In genomic region chr1:51570063-51570720, GRCh38 we compare ENCODE assay signal across 8 cellular contexts. TPM values are rescaled to one million over a fixed set of nuclear protein-coding genes. Genes with fewer than 3 reads are reported as not detected.
DNase-seq lines count a peak whose midpoint lies in the region; ATAC-seq and TF ChIP-seq lines count a peak whose summit lies in the region.

No MANE protein-coding gene starts in this region.

- WGBS in mesenchymal stem cell: 69% methylated on average over 4 of the region's 4 CpGs

- H2BK15ac ChIP-seq in mesenchymal stem cell (ENCODE audit: low read depth, poor library complexity, severe bottlenecking): no peak overlapping the region

- no peaks in the 10 kb centered on the region for H3K36me3 ChIP-seq in OCI-LY3 (replicated peaks; ENCODE audit: low read depth, low read length)
- no peaks in the 10 kb centered on the region for H3K36me3 ChIP-seq in mesenchymal stem cell (ENCODE audit: control insufficient read depth in 1 of 2, insufficient read depth in 2 of 2, low read depth in 1 of 2, low read length in 2 of 2)

- H3K9ac ChIP-seq in OCI-LY3 (ENCODE audit: low read length) (no peak overlapping the region), mesenchymal stem cell (ENCODE audit: low read length) (no peak overlapping the region)

- H3K4me1 ChIP-seq in OCI-LY3 (ENCODE audit: low read length) (peaks cover 18% of the 10 kb centered on the region), mesenchymal stem cell (ENCODE audit: control insufficient read depth, insufficient read depth, low read depth, low read length) (peaks cover 1% of the 10 kb centered on the region)

- H3K27me3 ChIP-seq in OCI-LY3 (ENCODE audit: low read depth, low read length) (no peaks in the 10 kb centered on the region), mesenchymal stem cell (ENCODE audit: control insufficient read depth in 1 of 2, insufficient read depth in 1 of 2, low read length in 2 of 2) (no peaks in the 10 kb centered on the region)

- no peak overlapping the region for H2BK120ac ChIP-seq in mesenchymal stem cell (ENCODE audit: low read depth, low read length)

- no peaks in the 10 kb centered on the region for H3K79me1 ChIP-seq in mesenchymal stem cell (replicated peaks; ENCODE audit: low read length, poor library complexity, severe bottlenecking)

- no peak overlapping the region for H3K4ac ChIP-seq in mesenchymal stem cell (ENCODE audit: low read depth in 1 of 2, low read length in 2 of 2)

- H3K79me2 ChIP-seq in OCI-LY3 (ENCODE audit: low read length): no peaks in the 10 kb centered on the region

- no peak overlapping the region for H2BK12ac ChIP-seq in mesenchymal stem cell (ENCODE audit: low read length in 2 of 2)

- H3K27ac ChIP-seq in OCI-LY3 (ENCODE audit: low read length) (no peak overlapping the region), mesenchymal stem cell (ENCODE audit: low read length, poor library complexity, severe bottlenecking) (peak overlapping the region; percentile 48)

- H4K20me1 ChIP-seq in OCI-LY3 (ENCODE audit: insufficient read depth, low read length): no peaks in the 10 kb centered on the region

- no peak overlapping the region for H2AK5ac ChIP-seq in mesenchymal stem cell (ENCODE audit: low read length, severe bottlenecking)

- H3K4me2 ChIP-seq in OCI-LY3 (ENCODE audit: low read length): peak overlapping the region; percentile 56
- peak overlapping the region; percentile 19 for H3K4me2 ChIP-seq in mesenchymal stem cell (ENCODE audit: low read length, poor library complexity, severe bottlenecking)

- H3K23ac ChIP-seq in mesenchymal stem cell (ENCODE audit: low read length in 2 of 2): no peak overlapping the region

- H3K9me3 ChIP-seq in OCI-LY3 (ENCODE audit: insufficient read depth, low read length) (no peaks in the 10 kb centered on the region), mesenchymal stem cell (ENCODE audit: control insufficient read depth, low read length) (no peaks in the 10 kb centered on the region)

- DNase-seq in GM12865 (ENCODE audit: low read depth) (peak; percentile 73), mesenchymal stem cell (no peak), NCI-H187 (lab: John Stamatoyannopoulos, UW) (no peak), NCI-H2171 treated with DMSO at 0.1 percent for 48 hours (lab: John Stamatoyannopoulos, UW) (no peak), NCI-H510A treated with DMSO at 0.1 percent for 48 hours (lab: John Stamatoyannopoulos, UW) (no peak), C1 segment of cervical spinal cord (lab: John Stamatoyannopoulos, UW) (no peak)

- H3K18ac ChIP-seq in mesenchymal stem cell (ENCODE audit: low read depth in 1 of 2, low read length in 2 of 2): no peak overlapping the region

- H2AFZ ChIP-seq in OCI-LY3 (ENCODE audit: low read depth, low read length) (no peak overlapping the region), mesenchymal stem cell (ENCODE audit: low read depth, low read length) (no peak overlapping the region)

- no peak overlapping the region for H3K14ac ChIP-seq in mesenchymal stem cell (ENCODE audit: low read length in 2 of 2)

- no peak overlapping the region for H2BK5ac ChIP-seq in mesenchymal stem cell (ENCODE audit: low read depth, low read length, poor library complexity, severe bottlenecking)

- peak; percentile 39 for ATAC-seq in HG02610 (IDR thresholded peaks at IDR 0.05; ENCODE audit: unreplicated experiment)

- H4K8ac ChIP-seq in mesenchymal stem cell (ENCODE audit: low read length): no peak overlapping the region

- H3K4me3 ChIP-seq in GM12865 (ENCODE audit: low read depth, low read length) (peak overlapping the region; percentile 19; the same call in 1 of the 2 replicates), OCI-LY3 (ENCODE audit: low read length) (no peak overlapping the region), mesenchymal stem cell (ENCODE audit: insufficient read depth in 1 of 2, low read depth in 1 of 2, low read length in 2 of 2) (no peak overlapping the region)

- H4K91ac ChIP-seq in mesenchymal stem cell (ENCODE audit: low read length): no peak overlapping the region

- TF ChIP-seq CTCF in GM12865 (IDR thresholded peaks at IDR 0.05; ENCODE audit: insufficient read depth, low read depth, low read length, missing control alignments) (no peak), OCI-LY3 (IDR thresholded peaks at IDR 0.05; ENCODE audit: low read depth, low read length) (no peak)

RNA-seq across cellular contexts. Expression of gene OSBPL9, which starts 46.7 kb away (rescaled TPM):
- 48.8 TPM for polyA plus RNA-seq in mesenchymal stem cell (2013, experiment 1 of 2)
- polyA plus RNA-seq in mesenchymal stem cell (2013, experiment 2 of 2): 49.0 TPM

RNA-seq across cellular contexts. Expression of gene EPS15, which starts 51.1 kb away (rescaled TPM):
- 42.9 TPM for polyA plus RNA-seq in mesenchymal stem cell (2013, experiment 1 of 2)
- polyA plus RNA-seq in mesenchymal stem cell (2013, experiment 2 of 2): 41.3 TPM
